8 cellular contexts compared by ENCODE assay signal in genomic region chr18:8608795-8609673, GRCh38. TPM values are rescaled to one million over a fixed set of nuclear protein-coding genes. Genes with fewer than 3 reads are reported as not detected.
DNase-seq lines count a peak whose midpoint lies in the region; ATAC-seq and TF ChIP-seq lines count a peak whose summit lies in the region.

TSS of gene RAB12 (plus strand) at chr18:8609437. CDS start at chr18:8609440, 3 bp downstream.

- 8 to 10% methylated on average over 32 to 49 of the region's 98 CpGs for WGBS in mesodermal cell (ENCODE audit: insufficient coverage in 2 of 2), 2 experiments

- H3K27ac ChIP-seq in C4-2B (peak within 1 kb of the TSS; percentile 82), mesodermal cell (ENCODE audit: low read depth, low read length, severe bottlenecking) (peak within 1 kb of the TSS; percentile 64)

- DNase-seq in HS-27A (ENCODE audit: low read depth) (peak; percentile 22), NOMO-1 treated with DMSO at 0.1 percent for 48 hours (lab: John Stamatoyannopoulos, UW; ENCODE audit: unreplicated experiment) (peak; percentile 85)
- DNase-seq in activated CD8-positive, alpha-beta memory T cell treated with anti-CD3 and anti-CD28 coated beads for 48 hours (ENCODE audit: low read depth in 2 of 3, low spot score in 2 of 3), result peak; percentile 56 to 79 (median 67)
- DNase-seq in stimulated activated CD8-positive, alpha-beta memory T cell treated with anti-CD3 and anti-CD28 coated beads, Interleukin-15, amount 100 ng/mL, for 24 hours (ENCODE audit: low read depth), result peak; percentile 83

- peaks cover 16% of the 10 kb centered on the region for H3K4me1 ChIP-seq in endocrine pancreas (ENCODE audit: control insufficient read depth, insufficient read depth, low read length)
- H3K4me1 ChIP-seq in mesodermal cell (ENCODE audit: control insufficient read depth, insufficient read depth, low read length, poor library complexity, severe bottlenecking), result peaks cover 11% of the 10 kb centered on the region

- H3K9ac ChIP-seq in endocrine pancreas (ENCODE audit: control insufficient read depth, insufficient read depth, low read length), result peak within 1 kb of the TSS; percentile 85

- TF ChIP-seq CTCF in C4-2B (conservative IDR thresholded peaks at IDR 0.05), result peak; percentile 95

- ATAC-seq in GM19452 (IDR thresholded peaks at IDR 0.05; ENCODE audit: unreplicated experiment), result peak; percentile 53

- no peaks in the 10 kb centered on the region for H3K27me3 ChIP-seq in endocrine pancreas (ENCODE audit: control insufficient read depth, insufficient read depth, low read length)

- H3K9me3 ChIP-seq in endocrine pancreas (ENCODE audit: control insufficient read depth, low read length), result no peaks in the 10 kb centered on the region
- H3K9me3 ChIP-seq in mesodermal cell (ENCODE audit: control insufficient read depth, low read length), result no peaks in the 10 kb centered on the region

- no peaks in the 10 kb centered on the region for H3K36me3 ChIP-seq in endocrine pancreas (ENCODE audit: control insufficient read depth, insufficient read depth, low read length)
- H3K36me3 ChIP-seq in mesodermal cell (ENCODE audit: control insufficient read depth, insufficient read depth, low read length), result peaks cover 16% of the 10 kb centered on the region

- peak within 1 kb of the TSS; percentile 95 for H3K4me3 ChIP-seq in endocrine pancreas (ENCODE audit: control insufficient read depth, insufficient read depth, low read length)
- peak within 1 kb of the TSS; percentile 93 for H3K4me3 ChIP-seq in mesodermal cell (ENCODE audit: extremely low read depth, insufficient read depth, low read length, poor library complexity, severe bottlenecking)

RNA-seq across cellular contexts. Expression of gene RAB12, which starts in this region (rescaled TPM):
- 37.0 TPM for polyA plus RNA-seq in mesodermal cell (2013, experiment 1 of 2)
- polyA plus RNA-seq in mesodermal cell (2013, experiment 2 of 2), result 38.3 TPM

Comparison
In these comparisons a context has a peak if more than half of its experiments do, and no peak if none do; other contexts are left out.
1. Peak in every context shown above with its lines: DNase-seq, ATAC-seq, H3K4me3 ChIP-seq and H3K27ac ChIP-seq.
2. DNase-seq: peak in every context shown above with its lines; median percentile 85 in NOMO-1 treated with DMSO at 0.1 percent for 48 hours; 83 in stimulated activated CD8-positive, alpha-beta memory T cell treated with anti-CD3 and anti-CD28 coated beads, Interleukin-15, amount 100 ng/mL, for 24 hours; 67 in activated CD8-positive, alpha-beta memory T cell treated with anti-CD3 and anti-CD28 coated beads for 48 hours; 22 in HS-27A.